1 cellular context compared by ENCODE assay signal in genomic region chr16:87635541-87636049, GRCh38.
A peak's percentile ranks its signal among the peaks of the same experiment; 100 is the strongest.
TF ChIP-seq lines count a peak whose summit lies in the region.

No MANE protein-coding gene starts in this region.

TF ChIP-seq in HepG2, 621 proteins besides CTCF, POLR2A, EP300 and RAD21 (continued from another document and continues in another):
- peak; percentile 29; the same call in 1 of the 2 replicates for TF ChIP-seq DMAP1 (CRISPR knock-in tag; IDR thresholded peaks at IDR 0.05)
- TF ChIP-seq ZNF639 (CRISPR knock-in tag; conservative IDR thresholded peaks at IDR 0.05): no peak
- no peak for TF ChIP-seq ZBTB37 (CRISPR knock-in tag; IDR thresholded peaks at IDR 0.05)
- no peak for TF ChIP-seq ERF (CRISPR knock-in tag; IDR thresholded peaks at IDR 0.05)
- no peak for TF ChIP-seq ZNF501 (CRISPR knock-in tag; IDR thresholded peaks at IDR 0.05)
- TF ChIP-seq MIER3 (CRISPR knock-in tag; IDR thresholded peaks at IDR 0.05; ENCODE audit: borderline replicate concordance): no peak
- no peak for TF ChIP-seq MLX (CRISPR knock-in tag; IDR thresholded peaks at IDR 0.05)
- TF ChIP-seq ZBTB33 (CRISPR knock-in tag; IDR thresholded peaks at IDR 0.05): no peak
- no peak for TF ChIP-seq FOXC1 (CRISPR knock-in tag; IDR thresholded peaks at IDR 0.05; ENCODE audit: borderline replicate concordance)
- peak; percentile 62; the same call in 1 of the 2 replicates for TF ChIP-seq MXD1 (CRISPR knock-in tag; IDR thresholded peaks at IDR 0.05)
- TF ChIP-seq GLMP (CRISPR knock-in tag; IDR thresholded peaks at IDR 0.05; ENCODE audit: borderline replicate concordance): no peak
- TF ChIP-seq ZNF724P (CRISPR knock-in tag; IDR thresholded peaks at IDR 0.05; ENCODE audit: borderline replicate concordance): peak; percentile 36; the same call in 1 of the 2 replicates
- TF ChIP-seq STAG1 (CRISPR knock-in tag; IDR thresholded peaks at IDR 0.05): peak; percentile 89
- TF ChIP-seq PATZ1 (CRISPR knock-in tag; IDR thresholded peaks at IDR 0.05): peak; percentile 60
- no peak for TF ChIP-seq ZNF576 (CRISPR knock-in tag; IDR thresholded peaks at IDR 0.05)
- no peak for TF ChIP-seq GTF2F1 (IDR thresholded peaks at IDR 0.05; ENCODE audit: low read length)
- no peak for TF ChIP-seq ARID4A (CRISPR knock-in tag; IDR thresholded peaks at IDR 0.05; ENCODE audit: borderline replicate concordance)
- no peak for TF ChIP-seq SP2 (CRISPR knock-in tag; IDR thresholded peaks at IDR 0.05)
- TF ChIP-seq MYC (CRISPR knock-in tag; IDR thresholded peaks at IDR 0.05; ENCODE audit: borderline replicate concordance): 0 out of 2 replicates have a peak, but pooled peaks have one; percentile 24
- TF ChIP-seq HOXA9 (CRISPR knock-in tag; IDR thresholded peaks at IDR 0.05; ENCODE audit: borderline replicate concordance): no peak
- no peak for TF ChIP-seq ZNF484 (CRISPR knock-in tag; IDR thresholded peaks at IDR 0.05; ENCODE audit: borderline replicate concordance, low read depth)
- no peak for TF ChIP-seq HNF1A (IDR thresholded peaks at IDR 0.05; ENCODE audit: low read depth)
- TF ChIP-seq HNF1A (CRISPR knock-in tag; IDR thresholded peaks at IDR 0.05; ENCODE audit: borderline replicate concordance): no peak
- TF ChIP-seq ZFP91 (CRISPR knock-in tag; IDR thresholded peaks at IDR 0.05; ENCODE audit: borderline replicate concordance): peak; percentile 67; the same call in 1 of the 2 replicates
- TF ChIP-seq ZNF543 (CRISPR knock-in tag; IDR thresholded peaks at IDR 0.05): no peak
- no peak for TF ChIP-seq ZNF383 (CRISPR knock-in tag; IDR thresholded peaks at IDR 0.05; ENCODE audit: borderline replicate concordance)
- TF ChIP-seq ZNF143 (CRISPR knock-in tag; IDR thresholded peaks at IDR 0.05): no peak
- no peak for TF ChIP-seq ZSCAN31 (CRISPR knock-in tag; IDR thresholded peaks at IDR 0.05; ENCODE audit: low read depth)
- TF ChIP-seq CCDC6 (CRISPR knock-in tag; IDR thresholded peaks at IDR 0.05): no peak
- TF ChIP-seq NFE2 (CRISPR knock-in tag; IDR thresholded peaks at IDR 0.05): no peak
- TF ChIP-seq NCOR1 (IDR thresholded peaks at IDR 0.05; ENCODE audit: borderline replicate concordance, low read length): no peak
- TF ChIP-seq THAP7 (CRISPR knock-in tag; IDR thresholded peaks at IDR 0.05): no peak
- TF ChIP-seq ZFP36L2 (CRISPR knock-in tag; IDR thresholded peaks at IDR 0.05): no peak
- no peak for TF ChIP-seq ZNF792 (CRISPR knock-in tag; IDR thresholded peaks at IDR 0.05)
- TF ChIP-seq SIX1 (CRISPR knock-in tag; IDR thresholded peaks at IDR 0.05; ENCODE audit: borderline replicate concordance): no peak
- no peak for TF ChIP-seq JUNB (CRISPR knock-in tag; IDR thresholded peaks at IDR 0.05; ENCODE audit: borderline replicate concordance)
- TF ChIP-seq ZBTB21 (CRISPR knock-in tag; IDR thresholded peaks at IDR 0.05): no peak
- TF ChIP-seq TRIM24 (CRISPR knock-in tag; IDR thresholded peaks at IDR 0.05): no peak
- no peak for TF ChIP-seq JDP2 (CRISPR knock-in tag; IDR thresholded peaks at IDR 0.05; ENCODE audit: borderline replicate concordance)
- TF ChIP-seq ZFY (CRISPR knock-in tag; IDR thresholded peaks at IDR 0.05): no peak
- TF ChIP-seq ZNF124 (CRISPR knock-in tag; IDR thresholded peaks at IDR 0.05): no peak
- TF ChIP-seq HOXA3 (CRISPR knock-in tag; IDR thresholded peaks at IDR 0.05): peak; percentile 15; the same call in 1 of the 2 replicates
